Comparison of ENCODE assay signal across 10 cellular contexts in the genomic region with DNA sequence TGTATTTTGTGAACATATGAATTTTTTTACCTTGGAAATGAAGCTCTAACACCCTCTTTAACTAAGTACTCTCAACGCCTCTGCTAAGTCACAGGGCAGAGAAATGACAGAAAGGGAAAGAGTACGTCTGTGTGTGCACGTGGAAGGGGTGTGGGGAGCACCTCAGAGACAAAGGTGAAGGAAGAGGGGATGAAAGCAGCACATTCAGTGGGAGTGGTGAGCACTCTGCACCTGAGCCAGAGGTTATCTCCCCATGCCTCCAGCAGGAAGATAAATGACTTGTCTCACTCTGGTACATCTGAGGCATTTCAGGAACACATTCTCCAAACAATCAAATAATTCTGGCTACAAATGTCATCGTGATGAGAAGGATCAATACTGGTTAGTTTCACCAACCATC. TPM values are rescaled to one million over a fixed set of nuclear protein-coding genes. Genes with fewer than 3 reads are reported as not detected.
DNase-seq lines count a peak whose midpoint lies in the region; ATAC-seq and TF ChIP-seq lines count a peak whose summit lies in the region.
"Had no signal": no experiment of that assay in that cellular context is flagged by ENCODE, and none has a peak within 500 bp of the region (broad histone marks: within the 10 kb centered on the region; RNA-seq: fewer than 3 reads in every experiment).

No MANE protein-coding gene starts in this region.

- no peak overlapping the region for H3K4me3 ChIP-seq in DND-41 (ENCODE audit: low read depth in 1 of 2, low read length in 2 of 2)
- H3K4me3 ChIP-seq in SU-DHL-6 (ENCODE audit: insufficient read depth, low read length, poor library complexity, severe bottlenecking), result peak overlapping the region; percentile 47
- H3K4me3 ChIP-seq in osteoblast (ENCODE audit: insufficient read depth, low read length), result no peak overlapping the region

- H3K4me2 ChIP-seq in DND-41 (ENCODE audit: insufficient read depth, low read length) (peak overlapping the region; percentile 9), SU-DHL-6 (ENCODE audit: low read depth, low read length, poor library complexity, severe bottlenecking) (peak overlapping the region; percentile 92), osteoblast (ENCODE audit: insufficient read depth, low read length) (peak overlapping the region; percentile 85)

- 0 out of 2 replicates have a peak overlapping the region, but pooled peaks have one; percentile 5 for H3K27ac ChIP-seq in DND-41 (ENCODE audit: low read length)
- H3K27ac ChIP-seq in SU-DHL-6 (ENCODE audit: low read depth, low read length), result peak overlapping the region; percentile 92
- H3K27ac ChIP-seq in cingulate gyrus (ENCODE audit: low read depth, low read length), result peak overlapping the region; percentile 22
- H3K27ac ChIP-seq in osteoblast (ENCODE audit: low read depth, low read length), result peak overlapping the region; percentile 41
- H3K27ac ChIP-seq: thoracic aorta had no signal

- H3K9me3 ChIP-seq in DND-41 (ENCODE audit: insufficient read depth, low read length, severe bottlenecking), result no peaks in the 10 kb centered on the region
- H3K9me3 ChIP-seq in SU-DHL-6 (ENCODE audit: insufficient read depth, low read length), result no peaks in the 10 kb centered on the region
- H3K9me3 ChIP-seq in osteoblast (ENCODE audit: low read depth, low read length), result no peaks in the 10 kb centered on the region
- H3K9me3 ChIP-seq: thoracic aorta had no signal

- peaks cover 43% of the 10 kb centered on the region for H3K4me1 ChIP-seq in DND-41 (ENCODE audit: insufficient read depth, low read length)
- H3K4me1 ChIP-seq in osteoblast (ENCODE audit: insufficient read depth, low read length), result peaks cover 8% of the 10 kb centered on the region

- H3K9ac ChIP-seq in DND-41 (ENCODE audit: low read depth, low read length), result no peak overlapping the region
- H3K9ac ChIP-seq in SU-DHL-6 (ENCODE audit: low read length), result peak overlapping the region; percentile 42

- TF ChIP-seq CTCF in DND-41 (IDR thresholded peaks at IDR 0.05; ENCODE audit: borderline replicate concordance, extremely low read depth, low read length, poor library complexity, severe bottlenecking) (no peak), SU-DHL-6 (IDR thresholded peaks at IDR 0.05; ENCODE audit: insufficient read depth, low read length, poor library complexity, severe bottlenecking) (no peak), osteoblast (IDR thresholded peaks at IDR 0.05; ENCODE audit: extremely low read depth, low read depth, low read length) (no peak)

- H3K9me2 ChIP-seq in SU-DHL-6 (replicated peaks; ENCODE audit: insufficient read depth, low read length), result no peaks in the 10 kb centered on the region

- H3K79me2 ChIP-seq in DND-41 (ENCODE audit: insufficient read depth, low read length), result peaks cover 100% of the 10 kb centered on the region
- H3K79me2 ChIP-seq in SU-DHL-6 (ENCODE audit: insufficient read depth, low read length), result peaks cover 100% of the 10 kb centered on the region
- H3K79me2 ChIP-seq in osteoblast (ENCODE audit: insufficient read depth, low read length), result peaks cover 99% of the 10 kb centered on the region

- ATAC-seq in DND-41 (ENCODE audit: insufficient read depth, low read depth), result no peak
- ATAC-seq in GM18505 (IDR thresholded peaks at IDR 0.05; ENCODE audit: unreplicated experiment), result no peak
- no peak for ATAC-seq in HG02973 (IDR thresholded peaks at IDR 0.05; ENCODE audit: unreplicated experiment)
- no peak for ATAC-seq in GM18502 (IDR thresholded peaks at IDR 0.05; ENCODE audit: poor library complexity, unreplicated experiment)

- peaks cover 97% of the 10 kb centered on the region for H3F3A ChIP-seq in SU-DHL-6 (ENCODE audit: insufficient read depth)

- TF ChIP-seq POLR2A in GM18505 (IDR thresholded peaks at IDR 0.05; ENCODE audit: borderline replicate concordance, extremely low read depth, insufficient read depth, insufficient read length), result no peak

- peaks cover 71% of the 10 kb centered on the region for H3K36me3 ChIP-seq in DND-41 (ENCODE audit: insufficient read depth, low read length)
- peaks cover 28% of the 10 kb centered on the region for H3K36me3 ChIP-seq in SU-DHL-6 (ENCODE audit: low read length)
- peaks cover 12% of the 10 kb centered on the region for H3K36me3 ChIP-seq in osteoblast (ENCODE audit: insufficient read depth, low read length)
- H3K36me3 ChIP-seq: thoracic aorta had no signal

- DNase-seq in DND-41 (no peak), osteoblast (ENCODE audit: insufficient read length, low spot score, missing footprints) (no peak), GM03348 (ENCODE audit: low spot score) (no peak)
- DNase-seq: NCI-H748 treated with DMSO at 0.1 percent for 48 hours had no signal

- H4K20me1 ChIP-seq in DND-41 (ENCODE audit: insufficient read depth, low read length) (peaks cover 58% of the 10 kb centered on the region), SU-DHL-6 (ENCODE audit: low read depth, low read length) (peaks cover 15% of the 10 kb centered on the region; the same call in 1 of the 2 replicates), osteoblast (ENCODE audit: insufficient read depth, low read length) (peaks cover 11% of the 10 kb centered on the region)

- H2AFZ ChIP-seq in DND-41 (ENCODE audit: low read depth, low read length) (no peak overlapping the region), SU-DHL-6 (ENCODE audit: low read depth, low read length, severe bottlenecking) (no peak overlapping the region), osteoblast (ENCODE audit: low read length) (no peak overlapping the region)

- no peaks in the 10 kb centered on the region for H3K27me3 ChIP-seq in DND-41 (ENCODE audit: insufficient read depth, low read length, poor library complexity)
- H3K27me3 ChIP-seq in SU-DHL-6 (ENCODE audit: low read length), result no peaks in the 10 kb centered on the region
- no peaks in the 10 kb centered on the region for H3K27me3 ChIP-seq in osteoblast (ENCODE audit: insufficient read depth, low read length)

RNA-seq across cellular contexts. Expression of a gene that starts 15.0 kb away (rescaled TPM):
- 63.1 and 63.3 TPM in 2 replicates for total RNA-seq in osteoblast

Comparison
In these comparisons a context has a peak if more than half of its experiments do, and no peak if none do; other contexts are left out.
1. H3K27ac ChIP-seq: peak in every context shown above with its lines; median percentile 92 in SU-DHL-6; 41 in osteoblast; 22 in cingulate gyrus; 5 in DND-41.
2. H3K4me2 ChIP-seq: peak in every context shown above with its lines; median percentile 92 in SU-DHL-6; 85 in osteoblast; 9 in DND-41.